Comparison of ENCODE assay signal across 9 cellular contexts in genomic region chr15:53305554-53305953, GRCh38.
"Had no signal": no experiment of that assay in that cellular context is flagged by ENCODE, and none has a peak within 500 bp of the region (broad histone marks: within the 10 kb centered on the region; RNA-seq: fewer than 3 reads in every experiment).

No MANE protein-coding gene starts in this region.

- H3K4me3 Mint-ChIP-seq: H9, IgD-negative memory B cell had no signal

- H3K27ac Mint-ChIP-seq: H9, IgD-negative memory B cell had no signal

- H3K4me1 Mint-ChIP-seq: IgD-negative memory B cell had no signal

- H3K9ac ChIP-seq: KMS-11 had no signal

- H3K27ac ChIP-seq: KMS-11 had no signal

- H3K9me3 Mint-ChIP-seq: H9 had no signal

- FAIRE-seq: H54, HTR-8/SVneo had no signal

- DNase-seq: GOT3, H9, HCEC 1CT, Karpas-422, KBM-7 had no signal

- H3K36me3 Mint-ChIP-seq: IgD-negative memory B cell had no signal

- H3K27me3 Mint-ChIP-seq: IgD-negative memory B cell had no signal

- H3K4me2 ChIP-seq: KMS-11 had no signal
